In the genomic region with DNA sequence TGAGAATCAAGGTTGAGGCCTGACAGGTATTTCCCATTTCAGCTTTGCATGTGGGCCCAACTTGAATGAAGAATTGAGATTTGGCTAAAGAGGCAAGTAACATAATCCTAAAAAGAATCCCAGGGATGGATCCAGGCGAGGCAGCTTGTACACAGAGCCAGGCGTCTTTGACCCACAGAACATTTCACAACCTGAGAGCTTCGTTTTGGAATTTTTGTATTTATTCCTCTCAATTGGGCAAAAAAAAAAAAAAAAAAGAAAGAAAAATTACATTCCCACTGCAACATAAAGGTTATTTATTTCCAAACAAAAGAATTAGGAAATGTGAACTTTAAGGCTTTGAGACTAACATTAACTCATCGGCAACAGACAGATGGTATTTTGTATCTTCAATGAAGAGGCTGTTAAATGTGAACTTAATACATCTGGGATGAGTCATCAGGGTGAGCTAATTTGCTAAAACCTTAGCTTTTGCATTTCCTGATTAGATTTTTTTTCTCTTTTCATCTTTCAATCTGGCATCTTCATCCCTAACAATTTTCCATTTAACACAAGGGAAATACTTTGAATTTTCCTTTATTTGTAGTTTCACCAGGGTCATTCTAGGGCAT, we compare ENCODE assay signal across 11 cellular contexts.
DNase-seq lines count a peak whose midpoint lies in the region; ATAC-seq and TF ChIP-seq lines count a peak whose summit lies in the region.
"Had no signal": no experiment of that assay in that cellular context is flagged by ENCODE, and none has a peak within 500 bp of the region (broad histone marks: within the 10 kb centered on the region; RNA-seq: fewer than 3 reads in every experiment).

No MANE protein-coding gene starts in this region.

- H3K4me1 ChIP-seq in GM23248 (ENCODE audit: insufficient read depth): peaks cover 21% of the 10 kb centered on the region
- peaks cover 10% of the 10 kb centered on the region for H3K4me1 ChIP-seq in SJCRH30
- H3K4me1 ChIP-seq in smooth muscle cell (ENCODE audit: low read depth): peaks cover 5% of the 10 kb centered on the region
- H3K4me1 ChIP-seq: testis had no signal

- ATAC-seq in GM18517 (IDR thresholded peaks at IDR 0.05; ENCODE audit: unreplicated experiment): no peak

- no peaks in the 10 kb centered on the region for H3K27me3 ChIP-seq in GM23248 (replicated peaks; ENCODE audit: insufficient read depth)
- no peaks in the 10 kb centered on the region for H3K27me3 ChIP-seq in SJCRH30
- H3K27me3 ChIP-seq in smooth muscle cell (ENCODE audit: low read depth): no peaks in the 10 kb centered on the region
- H3K27me3 ChIP-seq: testis had no signal

- H3K9ac ChIP-seq in GM23248 (no peak overlapping the region), smooth muscle cell (ENCODE audit: low read depth) (no peak overlapping the region)

- H3K9me2 ChIP-seq in GM23248 (ENCODE audit: insufficient read depth): no peaks in the 10 kb centered on the region

- H3K27ac ChIP-seq in GM23248: peak overlapping the region; percentile 37
- H3K27ac ChIP-seq in SJCRH30: peak overlapping the region; percentile 26; the same call in 1 of the 2 replicates
- H3K27ac ChIP-seq in smooth muscle cell (ENCODE audit: low read depth): peak overlapping the region; percentile 47

- H3K79me2 ChIP-seq in GM23248 (ENCODE audit: insufficient read depth) (no peaks in the 10 kb centered on the region), smooth muscle cell (ENCODE audit: low read depth) (no peaks in the 10 kb centered on the region)

- in situ Hi-C loops in GM23248 (cut with MboI): no loop called here

- TF ChIP-seq CTCF in fibroblast of the aortic adventitia (IDR thresholded peaks at IDR 0.05; ENCODE audit: insufficient read depth, low read length): no peak
- no peak for TF ChIP-seq CTCF in smooth muscle cell (IDR thresholded peaks at IDR 0.05; ENCODE audit: borderline replicate concordance, insufficient read depth, poor library complexity, severe bottlenecking)

- H2AFZ ChIP-seq in GM23248: no peak overlapping the region
- H2AFZ ChIP-seq in smooth muscle cell (ENCODE audit: low read depth): no peak overlapping the region

- 25 to 26% methylated on average over 4 of the region's 4 CpGs for WGBS in GM23248 (ENCODE audit: low coverage in 1 of 2, low lambda C conversion rate in 2 of 2, missing lambda C conversion rate in 2 of 2), 2 experiments
- WGBS in smooth muscle cell (ENCODE audit: low lambda C conversion rate): 28% methylated on average over 4 of the region's 4 CpGs

- peaks cover 20% of the 10 kb centered on the region for H3F3A ChIP-seq in GM23248 (ENCODE audit: insufficient read depth)
- H3F3A ChIP-seq in smooth muscle cell (ENCODE audit: low read depth): peaks cover 8% of the 10 kb centered on the region

- H3K4me3 ChIP-seq in GM23248: peak overlapping the region; percentile 9; the same call in 1 of the 2 replicates
- H3K4me3 ChIP-seq in SJCRH30: no peak overlapping the region
- H3K4me3 ChIP-seq in fibroblast of the aortic adventitia (ENCODE audit: low read depth, low read length): no peak overlapping the region
- no peak overlapping the region for H3K4me3 ChIP-seq in smooth muscle cell
- H3K4me3 ChIP-seq: testis had no signal

- H3K36me3 ChIP-seq in GM23248 (ENCODE audit: low read depth) (no peaks in the 10 kb centered on the region), SJCRH30 (no peaks in the 10 kb centered on the region), smooth muscle cell (ENCODE audit: low read depth) (no peaks in the 10 kb centered on the region)

- H3K9me3 ChIP-seq in GM23248 (ENCODE audit: low read depth): no peaks in the 10 kb centered on the region
- H3K9me3 ChIP-seq in SJCRH30 (replicated peaks): no peaks in the 10 kb centered on the region
- no peaks in the 10 kb centered on the region for H3K9me3 ChIP-seq in smooth muscle cell (replicated peaks; ENCODE audit: low read depth)
- H3K9me3 ChIP-seq: testis had no signal

- DNase-seq in GM23248 (peak; percentile 92), SJCRH30 (peak in 1 of 2 experiments; percentile 50), fibroblast of the aortic adventitia (ENCODE audit: low read depth) (peak; percentile 74), smooth muscle cell (lab: John Stamatoyannopoulos, UW; ENCODE audit: unreplicated experiment) (no peak), activated T-cell treated with anti-CD3 and anti-CD28 coated beads for 4 hours (no peak), pons (ENCODE audit: low spot score) (no peak)
- DNase-seq: activated CD4-positive, alpha-beta T cell treated with anti-CD3 and anti-CD28 coated beads, Interleukin-2, amount 50 U/mL, for 48 hours; H7; NCI-H526; testis had no signal

- H3K4me2 ChIP-seq in GM23248 (ENCODE audit: unreplicated experiment): peak overlapping the region; percentile 59
- peak overlapping the region; percentile 22 for H3K4me2 ChIP-seq in smooth muscle cell

- H4K20me1 ChIP-seq in GM23248 (ENCODE audit: insufficient read depth): no peaks in the 10 kb centered on the region
- no peaks in the 10 kb centered on the region for H4K20me1 ChIP-seq in smooth muscle cell (ENCODE audit: low read depth)

Comparison
In these comparisons a context has a peak if more than half of its experiments do, and no peak if none do; other contexts are left out.
1. DNase-seq: peak in GM23248 (single experiment) and fibroblast of the aortic adventitia (single experiment); none in smooth muscle cell (single experiment), activated T-cell treated with anti-CD3 and anti-CD28 coated beads for 4 hours (single experiment) and pons (single experiment).
2. Peak in every context shown above with its lines, with median percentiles within 50 percentile points of each other: H3K27ac ChIP-seq.